Comparison of ENCODE assay signal across 11 cellular contexts in genomic region chr11:66857927-66858185, GRCh38. TPM values are rescaled to one million over a fixed set of nuclear protein-coding genes. Genes with fewer than 3 reads are reported as not detected.
DNase-seq lines count a peak whose midpoint lies in the region; ATAC-seq, FAIRE-seq and TF ChIP-seq lines count a peak whose summit lies in the region.
"Had no signal": no experiment of that assay in that cellular context is flagged by ENCODE, and none has a peak within 500 bp of the region (broad histone marks: within the 10 kb centered on the region; RNA-seq: fewer than 3 reads in every experiment).

No MANE protein-coding gene starts in this region.

- H3K4me1 ChIP-seq in A549 (peaks cover 34% of the 10 kb centered on the region), GM23338 (ENCODE audit: insufficient read depth) (peaks cover 11% of the 10 kb centered on the region), iPS-20b (ENCODE audit: insufficient read depth, low read length) (peaks cover 8% of the 10 kb centered on the region; the same call in 1 of the 2 replicates)

- H3K36me3 ChIP-seq in GM23338 (ENCODE audit: insufficient read depth) (no peaks in the 10 kb centered on the region), iPS-20b (ENCODE audit: insufficient read depth, low read depth, low read length) (peaks cover 6% of the 10 kb centered on the region; the same call in 1 of the 2 replicates)
- H3K36me3 ChIP-seq: thoracic aorta had no signal

- H3K4me3 ChIP-seq in A549 (peak overlapping the region; percentile 74), GM23338 (peak overlapping the region; percentile 64), iPS-20b (ENCODE audit: low read length) (peak overlapping the region; percentile 68; the same call in 1 of the 2 replicates)

- H3K9me3 Mint-ChIP-seq in GM23338, result no peaks in the 10 kb centered on the region
- H3K9me3 Mint-ChIP-seq in activated CD8-positive, alpha-beta T cell treated with anti-CD3 and anti-CD28 coated beads for 36 hours, result no peaks in the 10 kb centered on the region

- peak overlapping the region; percentile 81 for H3K4me3 Mint-ChIP-seq in GM23338
- H3K4me3 Mint-ChIP-seq in activated CD8-positive, alpha-beta T cell treated with anti-CD3 and anti-CD28 coated beads for 36 hours, result peak overlapping the region; percentile 76

- CTCF ChIA-PET in A549 (lab: Yijun Ruan, JAX), result interaction anchor here (0.5 to 2.9 kb wide), 5 partner anchors 8 to 426 kb away, joined by 3 to 17 read pairs (median 4); partner anchors contain the start of gene C11orf86
- CTCF ChIA-PET in activated CD8-positive, alpha-beta T cell treated with anti-CD3 and anti-CD28 coated beads for 36 hours (lab: Charles Lee), result interaction anchor here (0.5 kb wide), 1 partner anchor 494 kb away, joined by 3 read pairs; no protein-coding TSS in a partner anchor

- H2AFZ ChIP-seq in GM23338, result no peak overlapping the region

- FAIRE-seq in A549 (lab: Jason Lieb, UNC), result no peak

- POLR2A ChIA-PET in A549 (lab: Yijun Ruan, JAX), result no interaction called here
- POLR2A ChIA-PET in activated CD8-positive, alpha-beta T cell treated with anti-CD3 and anti-CD28 coated beads for 36 hours (lab: Charles Lee), result interaction anchor here (1.0 kb wide), 1 partner anchor 14 kb away, joined by 4 read pairs; no protein-coding TSS in a partner anchor

- H3K4me2 ChIP-seq in A549 (peak overlapping the region; percentile 94), GM23338 (peak overlapping the region; percentile 79)

- H3K9me2 ChIP-seq in GM23338 (ENCODE audit: insufficient read depth), result no peaks in the 10 kb centered on the region

- H3K27ac ChIP-seq in A549, result peak overlapping the region; percentile 93 to 97
- H3K27ac ChIP-seq in GM23338 (ENCODE audit: low read depth), result 0 out of 2 replicates have a peak overlapping the region, but pooled peaks have one; percentile 39
- H3K27ac ChIP-seq in iPS-20b (ENCODE audit: low read length), result no peak overlapping the region

- no peaks in the 10 kb centered on the region for H3K79me2 ChIP-seq in GM23338 (replicated peaks; ENCODE audit: insufficient read depth)

- TF ChIP-seq CTCF in A549 (IDR thresholded peaks at IDR 0.05), result no peak
- no peak for TF ChIP-seq CTCF in GM23338 (conservative IDR thresholded peaks at IDR 0.05; ENCODE audit: low read depth in 2 of 2)
- no peak for TF ChIP-seq CTCF in activated CD8-positive, alpha-beta T cell treated with anti-CD3 and anti-CD28 coated beads for 36 hours (IDR thresholded peaks at IDR 0.05)

- H3K4me1 Mint-ChIP-seq in GM23338, result peaks cover 13% of the 10 kb centered on the region
- H3K4me1 Mint-ChIP-seq in activated CD8-positive, alpha-beta T cell treated with anti-CD3 and anti-CD28 coated beads for 36 hours (ENCODE audit: low read depth), result peaks cover 5% of the 10 kb centered on the region

- 96% methylated on average over 17 of the region's 19 CpGs for WGBS in A549 (ENCODE audit: missing lambda C conversion rate)

- DNase-seq in A549 (ENCODE audit: low read depth in 1 of 2, low spot score in 1 of 2) (peak in 1 of 2 experiments; percentile 39), GM23338 (ENCODE audit: low spot score) (peak; percentile 53), HK-2 (ENCODE audit: unreplicated experiment) (no peak), left colon (no peak)
- no peak for DNase-seq in activated CD8-positive, alpha-beta T cell treated with anti-CD3 and anti-CD28 coated beads for 36 hours
- DNase-seq: NCI-H345, WERI-Rb-1 had no signal

- no peak for TF ChIP-seq EP300 in A549 (IDR thresholded peaks at IDR 0.05)

- no peak for TF ChIP-seq POLR2A in A549 (IDR thresholded peaks at IDR 0.05; ENCODE audit: low read length)

- H3K9me3 ChIP-seq in A549 (no peaks in the 10 kb centered on the region), iPS-20b (ENCODE audit: insufficient read depth, low read depth, low read length) (no peaks in the 10 kb centered on the region)
- H3K9me3 ChIP-seq: thoracic aorta had no signal

- intact Hi-C loops in activated CD8-positive, alpha-beta T cell treated with anti-CD3 and anti-CD28 coated beads for 36 hours (cut with micrococcal nuclease), result no loop called here
- intact Hi-C loops in left colon (cut with DNase I, micrococcal nuclease), result no loop called here

- ATAC-seq in A549 (no peak), GM23338 (no peak), GM18858 (IDR thresholded peaks at IDR 0.05; ENCODE audit: unreplicated experiment) (no peak), left colon (no peak), HG03280 (IDR thresholded peaks at IDR 0.05; ENCODE audit: unreplicated experiment) (no peak)
- no peak for ATAC-seq in activated CD8-positive, alpha-beta T cell treated with anti-CD3 and anti-CD28 coated beads for 36 hours

- peaks cover 11% of the 10 kb centered on the region; the same call in 1 of the 2 replicates for H3F3A ChIP-seq in GM23338 (replicated peaks; ENCODE audit: low read depth)

- no peak overlapping the region for H3K27ac Mint-ChIP-seq in GM23338
- no peak overlapping the region for H3K27ac Mint-ChIP-seq in activated CD8-positive, alpha-beta T cell treated with anti-CD3 and anti-CD28 coated beads for 36 hours

- no peaks in the 10 kb centered on the region for H3K27me3 ChIP-seq in GM23338 (ENCODE audit: insufficient read depth)
- no peaks in the 10 kb centered on the region for H3K27me3 ChIP-seq in iPS-20b (ENCODE audit: insufficient read depth, low read length)

- peaks cover 34% of the 10 kb centered on the region for H3K27me3 Mint-ChIP-seq in GM23338 (ENCODE audit: insufficient read depth, low read depth, poor library complexity)
- H3K27me3 Mint-ChIP-seq in activated CD8-positive, alpha-beta T cell treated with anti-CD3 and anti-CD28 coated beads for 36 hours, result no peaks in the 10 kb centered on the region

- H3K36me3 Mint-ChIP-seq in GM23338 (ENCODE audit: low read depth), result peaks cover 2% of the 10 kb centered on the region
- peaks cover 4% of the 10 kb centered on the region for H3K36me3 Mint-ChIP-seq in activated CD8-positive, alpha-beta T cell treated with anti-CD3 and anti-CD28 coated beads for 36 hours (ENCODE audit: low read depth)

- no peak for TF ChIP-seq RAD21 in A549 (conservative IDR thresholded peaks at IDR 0.05 in 1 of 2, IDR thresholded peaks at IDR 0.05 in 1 of 2)

- no peaks in the 10 kb centered on the region for H4K20me1 ChIP-seq in GM23338 (replicated peaks; ENCODE audit: insufficient read depth)

- H3K9ac ChIP-seq in iPS-20b (ENCODE audit: low read depth, low read length), result no peak overlapping the region; the same call in 1 of the 2 replicates

TF ChIP-seq in A549, 52 proteins besides CTCF, POLR2A, EP300 and RAD21:
- TF ChIP-seq PBX3 (IDR thresholded peaks at IDR 0.05) (0 out of 2 replicates have a peak, but pooled peaks have one; percentile 23), HOXA7 (CRISPR knock-in tag; IDR thresholded peaks at IDR 0.05) (no peak), ESRRA (IDR thresholded peaks at IDR 0.05; ENCODE audit: borderline replicate concordance, low read length) (no peak), ZC3H11A (IDR thresholded peaks at IDR 0.05) (no peak), JUN (IDR thresholded peaks at IDR 0.05) (no peak)

TF ChIP-seq in GM23338, 12 proteins besides CTCF, POLR2A, EP300 and RAD21 (continues in another document):
- TF ChIP-seq NANOG (IDR thresholded peaks at IDR 0.05; ENCODE audit: borderline replicate concordance) (no peak), POLR2AphosphoS5 (IDR thresholded peaks at IDR 0.05; ENCODE audit: low read depth) (no peak), ZNF331 (CRISPR knock-in tag; IDR thresholded peaks at IDR 0.05; ENCODE audit: low read depth) (no peak), ZNF114 (CRISPR knock-in tag; IDR thresholded peaks at IDR 0.05) (no peak), JUNB (IDR thresholded peaks at IDR 0.05; ENCODE audit: unreplicated experiment) (no peak), CREB1 (CRISPR knock-in tag; IDR thresholded peaks at IDR 0.05; ENCODE audit: low read depth) (no peak)

RNA-seq across cellular contexts. Expression of gene LRFN4, which starts 1.0 kb away (rescaled TPM):
- polyA plus RNA-seq in A549 (2011; rRNA removed) (7.9 and 8.8 TPM in 2 replicates), A549 (2017; fragmentation: RNase III; extraction: RNeasy Plus Mini Kit Qiagen cat#74134 plus additional on column Dnase treatment) (33.9 to 50.0 TPM (median 44.7 TPM) in 3 replicates), GM23338 (2016; fragmentation: Nextera tagmentation; extraction: Ambion mirVana) (9.8 and 11.1 TPM in 2 replicates)
- polyA plus RNA-seq in A549 (2012; cell fraction: cytosol; rRNA removed), result 33.9 and 65.3 TPM in 2 replicates
- 114 and 175 TPM in 2 replicates for polyA plus RNA-seq in A549 (2012; cell fraction: nucleus; rRNA removed)
- 4.7 and 6.6 TPM in 2 replicates for polyA minus RNA-seq in A549 (2011; rRNA and poly(A)+ RNA removed)
- 56.7 and 63.5 TPM in 2 replicates for total RNA-seq in GM23338 (2014; rRNA removed; shearing (Covaris generic))
- 10 to 100 TPM; 36.0 to 39.2 TPM for total RNA-seq in activated CD8-positive, alpha-beta T cell treated with anti-CD3 and anti-CD28 coated beads for 36 hours
- total RNA-seq in left colon, result 10 to 100 TPM; 32.7 to 46.3 TPM

RNA-seq across cellular contexts. Expression of gene RCE1, which starts 14.6 kb away (rescaled TPM):
- polyA plus RNA-seq in A549 (2011; rRNA removed) (20.3 and 22.1 TPM in 2 replicates), A549 (2017; fragmentation: RNase III; extraction: RNeasy Plus Mini Kit Qiagen cat#74134 plus additional on column Dnase treatment) (21.3 to 23.3 TPM (median 22.5 TPM) in 3 replicates), GM23338 (2016; fragmentation: Nextera tagmentation; extraction: Ambion mirVana) (27.7 and 27.8 TPM in 2 replicates)
- polyA plus RNA-seq in A549 (2012; cell fraction: cytosol; rRNA removed), result 49.2 and 69.1 TPM in 2 replicates
- polyA plus RNA-seq in A549 (2012; cell fraction: nucleus; rRNA removed), result 128 and 157 TPM in 2 replicates
- 19.6 and 26.8 TPM in 2 replicates for polyA minus RNA-seq in A549 (2011; rRNA and poly(A)+ RNA removed)
- 44.7 and 55.1 TPM in 2 replicates for total RNA-seq in GM23338 (2014; rRNA removed; shearing (Covaris generic))
- 10 to 100 TPM; 22.1 to 26.8 TPM for total RNA-seq in activated CD8-positive, alpha-beta T cell treated with anti-CD3 and anti-CD28 coated beads for 36 hours
- 10 to 100 TPM; 25.5 to 28.3 TPM for total RNA-seq in left colon
